Comparison of ENCODE assay signal across 22 cellular contexts in genomic region chr3:134860141-134860540, GRCh38.
DNase-seq lines count a peak whose midpoint lies in the region; FAIRE-seq lines count a peak whose summit lies in the region.
"Had no signal": no experiment of that assay in that cellular context is flagged by ENCODE, and none has a peak within 500 bp of the region (broad histone marks: within the 10 kb centered on the region; RNA-seq: fewer than 3 reads in every experiment).

No MANE protein-coding gene starts in this region.

- no peaks in the 10 kb centered on the region for H3K36me3 ChIP-seq in H7 (replicated peaks; ENCODE audit: control insufficient read depth, insufficient read depth, low read length)
- no peaks in the 10 kb centered on the region for H3K36me3 ChIP-seq in small intestine (ENCODE audit: control insufficient read depth in 2 of 2, insufficient read depth in 2 of 2, low read length in 2 of 2)

- 88 to 95% (median 94%) methylated on average over 5 of the region's 5 CpGs for WGBS in small intestine, 3 donors

- no peak overlapping the region for H3K27ac ChIP-seq in small intestine (ENCODE audit: low read depth in 1 of 2, low read length in 1 of 2)

- no peaks in the 10 kb centered on the region for H3K4me1 ChIP-seq in small intestine (ENCODE audit: control insufficient read depth in 2 of 2, insufficient read depth in 1 of 2, low read depth in 1 of 2, low read length in 1 of 2)

- H3K9me3 ChIP-seq in small intestine (ENCODE audit: control insufficient read depth, low read depth): no peaks in the 10 kb centered on the region

- FAIRE-seq in small intestine (lab: Jason Lieb, UNC): no peak
- FAIRE-seq: G401.6, GM12892, GM19239, HTR-8/SVneo had no signal

- H3K27me3 ChIP-seq in H7 (ENCODE audit: control insufficient read depth, insufficient read depth, low read length) (no peaks in the 10 kb centered on the region), small intestine (ENCODE audit: control insufficient read depth in 2 of 2, insufficient read depth in 2 of 2, low read length in 2 of 2) (no peaks in the 10 kb centered on the region)

- H3K4me3 ChIP-seq in H7 (ENCODE audit: insufficient read depth, low read depth, low read length) (no peak overlapping the region), small intestine (ENCODE audit: low read depth in 1 of 2, low read length in 2 of 2) (no peak overlapping the region)

- peak; percentile 93 for DNase-seq in DMS 273 treated with DMSO at 0.1 percent for 48 hours (lab: John Stamatoyannopoulos, UW)
- DNase-seq in NCI-H1694 (lab: John Stamatoyannopoulos, UW): peak; percentile 68
- DNase-seq in NCI-H524 treated with DMSO at 0.1 percent for 48 hours (lab: John Stamatoyannopoulos, UW): peak; percentile 83
- DNase-seq in inferior parietal cortex (ENCODE audit: extremely low spot score): peak; percentile 24
- DNase-seq in medulla oblongata (ENCODE audit: extremely low spot score): no peak
- no peak for DNase-seq in H7
- DNase-seq in small intestine: no peak
- DNase-seq in MV-4-11 (lab: John Stamatoyannopoulos, UW): no peak
- DNase-seq: CD4-positive, CD25-positive, alpha-beta regulatory T cell; GOT3; KG1; NCI-H1092 treated with DMSO at 0.1 percent for 48 hours; NCI-H1436 treated with DMSO at 0.1 percent for 48 hours; NCI-H2029 treated with DMSO at 0.1 percent for 48 hours; NCI-H510A; PC-3; Right ventricle myocardium superior; SW 1271 had no signal

Comparison
In these comparisons a context has a peak if more than half of its experiments do, and no peak if none do; other contexts are left out.
1. DNase-seq: peak in DMS 273 treated with DMSO at 0.1 percent for 48 hours (single experiment), NCI-H1694 (single experiment), NCI-H524 treated with DMSO at 0.1 percent for 48 hours (single experiment) and inferior parietal cortex (single experiment); none in medulla oblongata (single experiment), H7 (single experiment), small intestine (single experiment) and MV-4-11 (single experiment).